Comparison of ENCODE assay signal across 25 cellular contexts in genomic region chr15:73001840-73002239, GRCh38.
"Had no signal": no experiment of that assay in that cellular context is flagged by ENCODE, and none has a peak within 500 bp of the region (broad histone marks: within the 10 kb centered on the region; RNA-seq: fewer than 3 reads in every experiment).

No MANE protein-coding gene starts in this region.

- H3K27me3 ChIP-seq: ascending aorta, cardiac muscle cell, dorsolateral prefrontal cortex, gastrocnemius medialis, ovary, right lobe of liver, testis, transverse colon had no signal

- H3K36me3 ChIP-seq: ascending aorta, cardiac muscle cell, gastrocnemius medialis, left ventricle myocardium inferior, ovary, right lobe of liver, transverse colon had no signal

- H3K27ac ChIP-seq: ascending aorta, cardiac muscle cell, coronary artery, dorsolateral prefrontal cortex, gastrocnemius medialis, left ventricle myocardium inferior, ovary, right lobe of liver, testis, transverse colon had no signal

- ATAC-seq: naive thymus-derived CD4-positive, alpha-beta T cell; right lobe of liver; stimulated activated naive CD8-positive, alpha-beta T cell treated with anti-CD3 and anti-CD28 coated beads, Interleukin-15, Interleukin-2, amounts not matched to agents 100 U/mL and 50 U/mL, for 24 hours had no signal

- H3K9me3 ChIP-seq: ascending aorta, gastrocnemius medialis, left ventricle myocardium inferior, ovary, right lobe of liver, testis, transverse colon had no signal

- DNase-seq: activated CD4-positive, alpha-beta memory T cell treated with anti-CD3 and anti-CD28 coated beads for 36 hours; activated CD4-positive, alpha-beta T cell treated with anti-CD3 and anti-CD28 coated beads, Interleukin-2, amount 10 ng/mL, durations not matched to agents 24 days and 14 days; activated CD4-positive, CD25-positive, alpha-beta regulatory T cell treated with anti-CD3 and anti-CD28 coated beads, Interleukin-2, amount 50 U/mL, for 72 hours; activated CD8-positive, alpha-beta memory T cell treated with anti-CD3 and anti-CD28 coated beads, Interleukin-2, amount 50 U/mL, for 4 hours; activated effector memory CD4-positive, alpha-beta T cell treated with anti-CD3 and anti-CD28 coated beads, Interleukin-2, amount 50 U/mL, for 16 hours; activated naive CD4-positive, alpha-beta T cell treated with anti-CD3 and anti-CD28 coated beads, Interleukin-2, amount 10 ng/mL, durations not matched to agents 7 days and 5 days; activated naive CD8-positive, alpha-beta T cell treated with anti-CD3 and anti-CD28 coated beads, Interleukin-2, amount 10 ng/mL, durations not matched to agents 7 days and 5 days; activated T-cell treated with anti-CD3 and anti-CD28 coated beads, Interleukin-2, amount 50 U/mL, for 1 hour; dorsolateral prefrontal cortex; effector memory CD4-positive, alpha-beta T cell; gastrocnemius medialis; glutamatergic neuron; islet precursor cell; left ventricle myocardium inferior; naive thymus-derived CD4-positive, alpha-beta T cell; ovary; right lobe of liver; stimulated activated CD4-positive, alpha-beta T cell treated with anti-CD3 and anti-CD28 coated beads, Interleukin-12 subunit alpha, Interleukin-12 subunit beta, amount 100 ng/mL, for 4 hours; stimulated activated CD4-positive, alpha-beta T cell treated with anti-CD3 and anti-CD28 coated beads, Interleukin-4, amount 100 ng/mL, for 1 hour; stimulated activated naive CD8-positive, alpha-beta T cell treated with anti-CD3 and anti-CD28 coated beads, Interleukin-15, Interleukin-2, amounts not matched to agents 100 U/mL and 50 U/mL, for 24 hours; testis; transverse colon had no signal

- H3K4me1 ChIP-seq: ascending aorta, left ventricle myocardium inferior, right lobe of liver had no signal

- H3K4me3 ChIP-seq: ascending aorta, cardiac muscle cell, coronary artery, dorsolateral prefrontal cortex, gastrocnemius medialis, left ventricle myocardium inferior, ovary, right lobe of liver, testis, transverse colon had no signal
